8 cellular contexts compared by ENCODE assay signal in genomic region chr21:44024895-44025353, GRCh38. TPM values are rescaled to one million over a fixed set of nuclear protein-coding genes. Genes with fewer than 3 reads are reported as not detected.
DNase-seq lines count a peak whose midpoint lies in the region; ATAC-seq and TF ChIP-seq lines count a peak whose summit lies in the region.

No MANE protein-coding gene starts in this region.

- H3K4me1 ChIP-seq in A673 (ENCODE audit: insufficient read depth, low read length, poor library complexity, severe bottlenecking): peaks cover 55% of the 10 kb centered on the region
- H3K4me1 ChIP-seq in lower lobe of right lung: peaks cover 48% of the 10 kb centered on the region
- peaks cover 28 to 50% (median 35%) of the 10 kb centered on the region in 4 donors for H3K4me1 ChIP-seq in upper lobe of left lung

- H3K36me3 Mint-ChIP-seq in central memory CD8-positive, alpha-beta T cell (ENCODE audit: insufficient read depth): peaks cover 22% of the 10 kb centered on the region

- no peak overlapping the region for H3K4me3 ChIP-seq in A673 (ENCODE audit: low read depth, low read length, poor library complexity, severe bottlenecking)
- no peak overlapping the region for H3K4me3 ChIP-seq in NB4 (ENCODE audit: low read depth, low read length)
- no peak overlapping the region for H3K4me3 ChIP-seq in lower lobe of right lung
- no peak overlapping the region for H3K4me3 ChIP-seq in upper lobe of left lung

- no peak for TF ChIP-seq EP300 in upper lobe of left lung (IDR thresholded peaks at IDR 0.05)

- POLR2A ChIA-PET in A673 (lab: Charles Lee; ENCODE audit: low non-redundant PET): interaction anchor here (0.6 to 0.8 kb wide), 2 partner anchors 10 to 253 kb away, joined by 3 to 11 read pairs; no protein-coding TSS in a partner anchor

- CTCF ChIA-PET in A673 (lab: Charles Lee): no interaction called here

- H3K9me3 Mint-ChIP-seq in central memory CD8-positive, alpha-beta T cell: no peaks in the 10 kb centered on the region

- peaks cover 83% of the 10 kb centered on the region for H3K4me1 Mint-ChIP-seq in central memory CD8-positive, alpha-beta T cell

- TF ChIP-seq CTCF in A673 (conservative IDR thresholded peaks at IDR 0.05; ENCODE audit: low read depth, low read length) (no peak), NB4 (IDR thresholded peaks at IDR 0.05; ENCODE audit: low read depth, low read length) (no peak), lower lobe of right lung (IDR thresholded peaks at IDR 0.05) (peak; percentile 13), upper lobe of left lung (IDR thresholded peaks at IDR 0.05) (peak in 2 of 6 experiments; percentile 18 to 26), GM13977 (IDR thresholded peaks at IDR 0.05; ENCODE audit: extremely low read depth, insufficient read depth, missing control alignments) (no peak)

- H3K27ac ChIP-seq in A673 (ENCODE audit: low read depth, low read length, poor library complexity, severe bottlenecking) (peak overlapping the region; percentile 81), lower lobe of right lung (peak overlapping the region; percentile 58), upper lobe of left lung (peak overlapping the region; percentile 47 to 70 (median 58))

- no peak for DNase-seq in A673 (ENCODE audit: low spot score)
- DNase-seq in NB4 (ENCODE audit: low read depth): peak; percentile 76
- DNase-seq in central memory CD8-positive, alpha-beta T cell (ENCODE audit: low spot score in 2 of 2): no peak
- DNase-seq in lower lobe of right lung: peak; percentile 68
- peak in 1 of 2 donors; percentile 73 for DNase-seq in upper lobe of left lung
- no peak for DNase-seq in GM13977 (ENCODE audit: low spot score)
- DNase-seq in DMS114 treated with DMSO at 0.1 percent for 48 hours (lab: John Stamatoyannopoulos, UW; ENCODE audit: unreplicated experiment): no peak

- in situ Hi-C loops in GM13977 (cut with MboI; ENCODE audit: low pct_unique_long_range_greater_than_20kb, low sequenced_read_pairs, unreplicated experiment): no loop called here

- peak overlapping the region; percentile 55 for H3K4me3 Mint-ChIP-seq in central memory CD8-positive, alpha-beta T cell

- ATAC-seq in central memory CD8-positive, alpha-beta T cell (replicated peaks; ENCODE audit: extremely low read depth, poor library complexity, severe bottlenecking): no peak
- ATAC-seq in lower lobe of right lung (peak; percentile 77 to 88), upper lobe of left lung (ENCODE audit: low FRiP score in 2 of 2) (peak; percentile 81 to 94), HG03159 (IDR thresholded peaks at IDR 0.05; ENCODE audit: unreplicated experiment) (no peak)

- intact Hi-C loops in A673 (cut with micrococcal nuclease; ENCODE audit: unreplicated experiment) (no loop called here), lower lobe of right lung (cut with DNase I) (no loop called here)

- H3K27ac Mint-ChIP-seq in central memory CD8-positive, alpha-beta T cell (ENCODE audit: low read depth): peak overlapping the region; percentile 81

- TF ChIP-seq POLR2A in NB4 (IDR thresholded peaks at IDR 0.05; ENCODE audit: extremely low read depth, insufficient read length): no peak
- TF ChIP-seq POLR2A in upper lobe of left lung (IDR thresholded peaks at IDR 0.05): no peak

- WGBS in upper lobe of left lung, 2 donors: 41 to 47% methylated on average over 7 to 8 of the region's 8 CpGs

- BruUV-seq in A673 (replicated peaks; lab: Mats Ljungman, UMichigan): no TSS peak

- H3K27me3 ChIP-seq in A673 (replicated peaks; ENCODE audit: insufficient read depth, low read depth, low read length, poor library complexity): no peaks in the 10 kb centered on the region
- H3K27me3 ChIP-seq in lower lobe of right lung (ENCODE audit: low read depth): no peaks in the 10 kb centered on the region
- H3K27me3 ChIP-seq in upper lobe of left lung: no peaks in the 10 kb centered on the region

- H3K36me3 ChIP-seq in A673 (ENCODE audit: insufficient read depth, low read length, poor library complexity, severe bottlenecking): no peaks in the 10 kb centered on the region
- H3K36me3 ChIP-seq in lower lobe of right lung: no peaks in the 10 kb centered on the region
- H3K36me3 ChIP-seq in upper lobe of left lung: no peaks in the 10 kb centered on the region

- H3K27me3 Mint-ChIP-seq in central memory CD8-positive, alpha-beta T cell: no peaks in the 10 kb centered on the region

- H3K9me3 ChIP-seq in A673 (ENCODE audit: low read depth, low read length, poor library complexity, severe bottlenecking): no peaks in the 10 kb centered on the region
- no peaks in the 10 kb centered on the region for H3K9me3 ChIP-seq in lower lobe of right lung
- no peaks in the 10 kb centered on the region for H3K9me3 ChIP-seq in upper lobe of left lung

RNA-seq across cellular contexts. Expression of gene TRAPPC10, which starts 12.8 kb away (rescaled TPM):
- total RNA-seq in A673 (2021): 46.6 and 51.4 TPM in 2 replicates
- 47.4 TPM for total RNA-seq in lower lobe of right lung
- total RNA-seq in upper lobe of left lung: 10 to 100 TPM; 36.3 to 46.8 (median 43.4) TPM

Comparison
In these comparisons a context has a peak if more than half of its experiments do, and no peak if none do; other contexts are left out.
1. DNase-seq: peak in NB4 (single experiment) and lower lobe of right lung (single experiment); none in A673 (single experiment), central memory CD8-positive, alpha-beta T cell (0 of 2), GM13977 (single experiment) and DMS114 treated with DMSO at 0.1 percent for 48 hours (single experiment).
2. ATAC-seq: peak in lower lobe of right lung (2 of 2) and upper lobe of left lung (2 of 2); none in central memory CD8-positive, alpha-beta T cell (single experiment) and HG03159 (single experiment).
3. Peak in every context shown above with its lines, with median percentiles within 50 percentile points of each other: H3K27ac ChIP-seq.